ENCODE assay signal across 9 cellular contexts in the genomic region with DNA sequence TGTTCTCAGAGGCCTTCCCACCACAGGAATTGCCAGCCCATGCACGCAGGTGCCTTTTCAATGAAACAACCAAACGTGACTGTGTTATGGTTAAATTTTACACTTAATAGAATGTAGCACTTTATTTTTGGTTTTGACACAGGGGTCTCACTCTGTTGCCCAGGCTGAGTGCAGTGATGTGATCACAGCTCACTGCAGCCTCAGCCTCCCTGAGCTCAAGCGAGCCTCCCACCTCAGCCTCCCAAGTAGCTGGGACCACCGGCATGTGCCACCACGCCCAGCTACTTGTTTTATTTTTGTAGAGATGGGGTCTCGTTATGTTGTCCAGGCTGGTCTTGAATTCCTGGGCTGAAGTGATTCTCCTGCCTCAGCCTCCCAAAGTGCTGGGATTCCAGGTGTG. TPM values are rescaled to one million over a fixed set of nuclear protein-coding genes. Genes with fewer than 3 reads are reported as not detected.
"Had no signal": no experiment of that assay in that cellular context is flagged by ENCODE, and none has a peak within 500 bp of the region (broad histone marks: within the 10 kb centered on the region; RNA-seq: fewer than 3 reads in every experiment).

No MANE protein-coding gene starts in this region.

- FAIRE-seq: G401.6, GM12878, GM12891, GM12892, GM18507, GM19239 had no signal

- ATAC-seq: GM12878 had no signal

- DNase-seq: GDM1, GF-D8 had no signal

- H3K4me3 ChIP-seq: GM12878 had no signal

RNA-seq across cellular contexts. Expression of a gene that starts 51.6 kb away (rescaled TPM):
- total RNA-seq: G401, GM12878 had no signal
- polyA plus RNA-seq: GM12878 had no signal
